In genomic region chr18:44697315-44697714, GRCh38 we compare ENCODE assay signal across 17 cellular contexts. TPM values are rescaled to one million over a fixed set of nuclear protein-coding genes. Genes with fewer than 3 reads are reported as not detected.
DNase-seq lines count a peak whose midpoint lies in the region; ATAC-seq and TF ChIP-seq lines count a peak whose summit lies in the region.
"Had no signal": no experiment of that assay in that cellular context is flagged by ENCODE, and none has a peak within 500 bp of the region (broad histone marks: within the 10 kb centered on the region; RNA-seq: fewer than 3 reads in every experiment).

No MANE protein-coding gene starts in this region.

- TF ChIP-seq CTCF in left ventricle myocardium inferior (IDR thresholded peaks at IDR 0.05; ENCODE audit: borderline replicate concordance) (no peak), psoas muscle (IDR thresholded peaks at IDR 0.05) (no peak)

- no peak for ATAC-seq in left cardiac atrium
- ATAC-seq in psoas muscle: peak; percentile 35 to 57 (median 44)
- no peak for ATAC-seq in HG02642 (IDR thresholded peaks at IDR 0.05; ENCODE audit: poor library complexity, unreplicated experiment)
- ATAC-seq in GM18519 (IDR thresholded peaks at IDR 0.05; ENCODE audit: low FRiP score, unreplicated experiment): no peak
- ATAC-seq in GM19351 (IDR thresholded peaks at IDR 0.05; ENCODE audit: unreplicated experiment): no peak
- ATAC-seq: effector memory CD8-positive, alpha-beta T cell had no signal

- H3K9me3 ChIP-seq in left ventricle myocardium inferior (replicated peaks): no peaks in the 10 kb centered on the region
- no peaks in the 10 kb centered on the region for H3K9me3 ChIP-seq in psoas muscle

- intact Hi-C loops in left ventricle myocardium inferior (cut with micrococcal nuclease) (no loop called here), left cardiac atrium (cut with DNase I) (no loop called here), psoas muscle (cut with DNase I) (no loop called here)

- DNase-seq in left ventricle myocardium inferior (no peak), left cardiac atrium (no peak), iPS-NIHi11 (ENCODE audit: low spot score) (peak; percentile 38), psoas muscle (no peak)
- no peak for DNase-seq in stimulated activated naive CD4-positive, alpha-beta T cell (lab: John Stamatoyannopoulos, UW)
- DNase-seq: activated CD4-positive, alpha-beta T cell treated with anti-CD3 and anti-CD28 coated beads, Interleukin-2, amount 10 ng/mL, durations not matched to agents 24 days and 14 days; activated T-cell treated with anti-CD3 and anti-CD28 coated beads, Interleukin-2, amount 50 U/mL, for 1 hour; CD4-positive, CD25-positive, alpha-beta regulatory T cell; central memory CD4-positive, alpha-beta T cell; effector memory CD8-positive, alpha-beta T cell; midbrain; NCI-H345; SHP77 treated with DMSO at 0.1 percent for 48 hours; T-helper 9 cell had no signal

- H3K36me3 ChIP-seq in left ventricle myocardium inferior (no peaks in the 10 kb centered on the region), psoas muscle (ENCODE audit: insufficient read depth in 1 of 2, low read depth in 1 of 2) (no peaks in the 10 kb centered on the region)

- peak overlapping the region; percentile 27 for H3K4me3 ChIP-seq in left ventricle myocardium inferior
- peak overlapping the region; percentile 55 for H3K4me3 ChIP-seq in psoas muscle

- H3K27ac ChIP-seq in left ventricle myocardium inferior (replicated peaks) (peak overlapping the region; percentile 41), psoas muscle (peak overlapping the region; percentile 75)

- peaks cover 49% of the 10 kb centered on the region for H3K4me1 ChIP-seq in left ventricle myocardium inferior
- peaks cover 54% of the 10 kb centered on the region for H3K4me1 ChIP-seq in psoas muscle

- H3K27me3 ChIP-seq in left ventricle myocardium inferior (ENCODE audit: low read depth): no peaks in the 10 kb centered on the region
- H3K27me3 ChIP-seq in psoas muscle (ENCODE audit: insufficient read depth in 3 of 3, low read length in 2 of 3): no peaks in the 10 kb centered on the region

- 38 to 61% (median 43%) methylated on average over 2 of the region's 2 CpGs for WGBS in psoas muscle, 3 donors

RNA-seq across cellular contexts. Expression of gene SETBP1, which starts 16.6 kb away (rescaled TPM):
- total RNA-seq in left ventricle myocardium inferior (10.3 TPM), left cardiac atrium (10 to 100 TPM in 1 of 2 donors, 1 to 10 TPM in 1; 9.8 to 16.7 TPM), psoas muscle (10 to 100 TPM; 10.5 to 21.0 (median 20.2) TPM)
- 1 to 10 TPM in 2 of 3 donors, under 1 TPM in 1; 0.61 to 4.8 (median 2.5) TPM for polyA plus RNA-seq in psoas muscle

Comparison
In these comparisons a context has a peak if more than half of its experiments do, and no peak if none do; other contexts are left out.
1. ATAC-seq: peak in psoas muscle (4 of 4); none in left cardiac atrium (0 of 2), HG02642 (single experiment), GM18519 (single experiment) and GM19351 (single experiment).